Comparison of ENCODE assay signal across 1 cellular context in the genomic region with DNA sequence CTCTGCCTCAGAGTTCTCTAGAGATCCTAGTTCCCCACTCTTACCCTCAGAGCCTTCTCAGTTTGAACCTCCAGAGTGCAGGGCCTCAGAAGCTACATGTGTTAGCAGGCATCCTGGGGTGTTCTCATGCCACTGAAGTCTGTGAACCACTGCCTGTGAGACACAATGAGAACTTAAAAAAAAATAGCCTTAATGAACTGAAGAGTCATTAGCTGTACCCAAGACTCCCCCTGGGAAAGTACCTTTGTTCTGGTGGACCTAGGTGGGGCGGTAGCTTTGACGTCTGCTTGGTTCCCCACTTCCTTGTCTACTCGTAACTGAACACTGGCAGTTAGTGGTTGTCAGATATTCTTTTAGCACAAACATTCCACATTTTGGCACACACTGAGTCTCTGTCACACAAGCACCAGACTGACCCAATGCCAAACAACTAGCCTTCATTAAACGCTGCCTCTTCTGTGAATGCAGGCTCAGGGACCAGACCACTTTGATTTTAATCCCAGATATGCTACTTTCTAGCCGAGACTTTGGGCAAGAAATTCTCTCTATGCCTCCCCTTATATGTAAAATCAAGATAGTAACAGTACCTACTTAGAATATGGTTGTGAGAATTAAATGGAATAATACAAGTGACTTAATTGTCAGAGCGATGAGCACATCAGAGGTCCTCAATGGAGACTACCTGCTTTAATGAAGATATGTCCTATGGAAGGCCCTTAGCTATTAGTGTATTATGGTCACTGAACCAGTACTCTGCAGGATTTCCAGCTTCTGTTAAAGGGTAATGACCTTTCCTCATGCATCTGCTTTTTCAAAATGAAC.
TF ChIP-seq lines count a peak whose summit lies in the region.

No MANE protein-coding gene starts in this region.

TF ChIP-seq in WTC11, 78 proteins besides CTCF, POLR2A, EP300 and RAD21 (continued from another document):
- TF ChIP-seq, protein P1, sequence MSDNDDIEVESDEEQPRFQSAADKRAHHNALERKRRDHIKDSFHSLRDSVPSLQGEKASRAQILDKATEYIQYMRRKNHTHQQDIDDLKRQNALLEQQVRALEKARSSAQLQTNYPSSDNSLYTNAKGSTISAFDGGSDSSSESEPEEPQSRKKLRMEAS (CRISPR knock-in tag; IDR thresholded peaks at IDR 0.05): no peak
- TF ChIP-seq NR3C1 (CRISPR knock-in tag; conservative IDR thresholded peaks at IDR 0.05; ENCODE audit: low read depth): no peak
